In genomic region chr2:217057773-217058172, GRCh38 we compare ENCODE assay signal across 33 cellular contexts.
"Had no signal": no experiment of that assay in that cellular context is flagged by ENCODE, and none has a peak within 500 bp of the region (broad histone marks: within the 10 kb centered on the region; RNA-seq: fewer than 3 reads in every experiment).

No MANE protein-coding gene starts in this region.

- H3K36me3 ChIP-seq: adrenal gland, ascending aorta, brain microvascular endothelial cell, breast epithelium, cardiac muscle cell had no signal

- H3K27me3 ChIP-seq: adrenal gland, ascending aorta, body of pancreas, brain microvascular endothelial cell, breast epithelium, cardiac muscle cell had no signal

- ATAC-seq: activated naive CD4-positive, alpha-beta T cell treated with anti-CD3 and anti-CD28 coated beads, Interleukin-2, amount 50 U/mL, for 72 hours; activated naive CD8-positive, alpha-beta T cell treated with anti-CD3 and anti-CD28 coated beads, Interleukin-2, amount 50 U/mL, for 24 hours; activated T-cell treated with anti-CD3 and anti-CD28 coated beads, Interleukin-2, amount 50 U/mL, for 4 hours; activated T-cell treated with anti-CD3 and anti-CD28 coated beads, Interleukin-2, amount 50 U/mL, for 72 hours; activated T-helper 17 cell treated with anti-CD3 and anti-CD28 coated beads, Interleukin-2, amount 50 U/mL, for 72 hours; body of pancreas had no signal

- FAIRE-seq: astrocyte, bronchial epithelial cell, colon had no signal

- H3K4me3 ChIP-seq: adrenal gland, ascending aorta, body of pancreas, breast epithelium, cardiac muscle cell had no signal

- H3K9me3 ChIP-seq: adrenal gland, ascending aorta, body of pancreas, breast epithelium had no signal

- H3K27ac ChIP-seq: adrenal gland, ascending aorta, body of pancreas, brain microvascular endothelial cell, breast epithelium, cardiac muscle cell had no signal

- H3K4me1 ChIP-seq: adrenal gland, body of pancreas, breast epithelium had no signal

- DNase-seq: activated effector memory CD4-positive, alpha-beta T cell treated with anti-CD3 and anti-CD28 coated beads, Interleukin-2, amount 50 U/mL, for 16 hours; activated effector memory CD4-positive, alpha-beta T cell treated with Interleukin-2 at 50 U/mL for 16 hours; activated gamma-delta T cell; activated gamma-delta T cell treated with Interleukin-2 at 50 U/mL for 16 hours; activated naive CD4-positive, alpha-beta T cell; activated naive CD4-positive, alpha-beta T cell treated with anti-CD3 and anti-CD28 coated beads for 36 hours; activated naive CD4-positive, alpha-beta T cell treated with anti-CD3 and anti-CD28 coated beads, Interleukin-2, amount 10 ng/mL, durations not matched to agents 7 days and 5 days; activated naive CD4-positive, alpha-beta T cell treated with anti-CD3 and anti-CD28 coated beads, Interleukin-2, amount 50 U/mL, for 16 hours; activated naive CD4-positive, alpha-beta T cell treated with Interleukin-2 at 50 U/mL for 16 hours; activated naive CD8-positive, alpha-beta T cell treated with anti-CD3 and anti-CD28 coated beads for 36 hours; activated naive CD8-positive, alpha-beta T cell treated with anti-CD3 and anti-CD28 coated beads, Interleukin-2, amount 10 ng/mL, durations not matched to agents 7 days and 5 days; activated naive CD8-positive, alpha-beta T cell treated with anti-CD3 and anti-CD28 coated beads, Interleukin-2, amount 50 U/mL, for 24 hours; activated T-cell treated with anti-CD3 and anti-CD28 coated beads, Interleukin-2, amount 50 U/mL, for 4 hours; activated T-cell treated with anti-CD3 and anti-CD28 coated beads, Interleukin-2, amount 50 U/mL, for 48 hours; activated T-cell treated with anti-CD3 and anti-CD28 coated beads, Interleukin-2, amount 50 U/mL, for 72 hours; adrenal gland; amniotic stem cell; amygdala; anterior cingulate cortex; aorta; body of pancreas; brain microvascular endothelial cell; caudate nucleus; central memory CD4-positive, alpha-beta T cell; cerebellar nuclear complex had no signal
